15 cellular contexts compared by ENCODE assay signal in the genomic region with DNA sequence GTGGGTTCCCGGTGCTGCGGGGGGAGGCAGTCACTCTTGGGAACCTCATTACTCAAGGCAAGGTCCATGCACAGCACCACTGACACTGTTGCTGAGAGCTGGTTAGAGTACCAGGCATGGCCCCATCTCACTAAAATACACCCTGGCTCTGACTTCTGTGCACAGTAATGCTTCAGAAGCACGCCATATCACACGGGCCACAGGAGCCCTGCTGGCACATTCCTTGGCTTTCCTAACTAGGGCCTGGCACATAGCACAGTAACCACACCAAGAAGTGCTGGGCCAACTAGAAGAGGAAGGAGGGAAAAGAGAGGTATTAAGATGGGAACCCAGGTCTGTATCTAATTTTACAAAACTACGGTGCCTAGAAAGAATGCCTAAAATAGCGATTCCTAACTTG. TPM values are rescaled to one million over a fixed set of nuclear protein-coding genes. Genes with fewer than 3 reads are reported as not detected.
A peak's percentile ranks its signal among the peaks of the same experiment; 100 is the strongest.
DNase-seq lines count a peak whose midpoint lies in the region; ATAC-seq and TF ChIP-seq lines count a peak whose summit lies in the region.
"Had no signal": no experiment of that assay in that cellular context is flagged by ENCODE, and none has a peak within 500 bp of the region (broad histone marks: within the 10 kb centered on the region; RNA-seq: fewer than 3 reads in every experiment).

No MANE protein-coding gene starts in this region.

- no peaks in the 10 kb centered on the region for H3K9me3 Mint-ChIP-seq in activated T-helper 17 cell treated with anti-CD3 and anti-CD28 coated beads, Interleukin-2, amount 50 U/mL, for 72 hours
- no peaks in the 10 kb centered on the region for H3K9me3 Mint-ChIP-seq in stimulated activated naive B cell treated with anti-CD40 and anti-IgM and Interleukin-4, amounts not matched to agents 10 μg/mL and 1 μg/mL and 100 μg/mL, for 72 hours
- H3K9me3 Mint-ChIP-seq: CD8-positive, alpha-beta T cell had no signal

- DNase-seq in heart right ventricle, result no peak
- no peak for DNase-seq in left cardiac atrium
- DNase-seq in left ventricle myocardium superior, result no peak
- no peak for DNase-seq in stimulated activated naive B cell treated with anti-CD40 and anti-IgM and Interleukin-4, amounts not matched to agents 10 μg/mL and 1 μg/mL and 100 μg/mL, for 72 hours
- no peak for DNase-seq in EL
- DNase-seq in NCI-H345 (lab: John Stamatoyannopoulos, UW), result no peak
- DNase-seq in GF-D8 (lab: John Stamatoyannopoulos, UW), result no peak
- DNase-seq: CD8-positive, alpha-beta T cell; COR-L47; DND-41 had no signal

- H3K36me3 ChIP-seq in heart right ventricle, result peaks cover 0 to 94% (median 75%) of the 10 kb centered on the region in 9 donors

- H3K4me1 Mint-ChIP-seq in activated T-helper 17 cell treated with anti-CD3 and anti-CD28 coated beads, Interleukin-2, amount 50 U/mL, for 72 hours, result peaks cover 18% of the 10 kb centered on the region
- peaks cover 45 to 76% of the 10 kb centered on the region in 2 donors for H3K4me1 Mint-ChIP-seq in stimulated activated naive B cell treated with anti-CD40 and anti-IgM and Interleukin-4, amounts not matched to agents 10 μg/mL and 1 μg/mL and 100 μg/mL, for 72 hours

- ATAC-seq in heart right ventricle (peak in 6 of 8 donors; percentile 32 to 67 (median 48)), left cardiac atrium (no peak), left ventricle myocardium superior (peak; percentile 70)
- no peak for ATAC-seq in activated T-helper 17 cell treated with anti-CD3 and anti-CD28 coated beads, Interleukin-2, amount 50 U/mL, for 72 hours (replicated peaks)
- no peak for ATAC-seq in stimulated activated naive B cell treated with anti-CD40 and anti-IgM and Interleukin-4, amounts not matched to agents 10 μg/mL and 1 μg/mL and 100 μg/mL, for 72 hours (replicated peaks)
- ATAC-seq: A549; CD8-positive, alpha-beta T cell; HCT116 had no signal

- H3K27me3 Mint-ChIP-seq in activated T-helper 17 cell treated with anti-CD3 and anti-CD28 coated beads, Interleukin-2, amount 50 U/mL, for 72 hours, result no peaks in the 10 kb centered on the region
- H3K27me3 Mint-ChIP-seq in stimulated activated naive B cell treated with anti-CD40 and anti-IgM and Interleukin-4, amounts not matched to agents 10 μg/mL and 1 μg/mL and 100 μg/mL, for 72 hours, result no peaks in the 10 kb centered on the region

- no peaks in the 10 kb centered on the region for H3K9me3 ChIP-seq in heart right ventricle
- H3K9me3 ChIP-seq: A549 had no signal

- 85% methylated on average over 6 of the region's 6 CpGs for WGBS in heart right ventricle, 2 donors

- intact Hi-C loops in heart right ventricle (cut with DNase I), result loop anchor here in 1 of 10 donors (10.0 kb wide), 1 partner anchor 55 kb away; no protein-coding TSS in a partner anchor
- intact Hi-C loops in left cardiac atrium (cut with DNase I), result no loop called here
- intact Hi-C loops in left ventricle myocardium superior (cut with micrococcal nuclease), result no loop called here

- no peaks in the 10 kb centered on the region for H3K27me3 ChIP-seq in heart right ventricle

- TF ChIP-seq CTCF in heart right ventricle (IDR thresholded peaks at IDR 0.05), result no peak

- peak overlapping the region; percentile 11 for H3K27ac Mint-ChIP-seq in activated T-helper 17 cell treated with anti-CD3 and anti-CD28 coated beads, Interleukin-2, amount 50 U/mL, for 72 hours
- peak overlapping the region; percentile 47 for H3K27ac Mint-ChIP-seq in stimulated activated naive B cell treated with anti-CD40 and anti-IgM and Interleukin-4, amounts not matched to agents 10 μg/mL and 1 μg/mL and 100 μg/mL, for 72 hours
- H3K27ac Mint-ChIP-seq: CD8-positive, alpha-beta T cell had no signal

- peaks cover 94% of the 10 kb centered on the region for H3K36me3 Mint-ChIP-seq in activated T-helper 17 cell treated with anti-CD3 and anti-CD28 coated beads, Interleukin-2, amount 50 U/mL, for 72 hours (ENCODE audit: low read depth)
- H3K36me3 Mint-ChIP-seq in stimulated activated naive B cell treated with anti-CD40 and anti-IgM and Interleukin-4, amounts not matched to agents 10 μg/mL and 1 μg/mL and 100 μg/mL, for 72 hours, result peaks cover 50 to 87% of the 10 kb centered on the region in 2 donors

- H3K4me1 ChIP-seq in heart right ventricle, result peaks cover 0 to 47% (median 20%) of the 10 kb centered on the region in 9 donors
- H3K4me1 ChIP-seq: A549 had no signal

- H3K27ac ChIP-seq in heart right ventricle, result peak overlapping the region in 2 of 10 donors; percentile 19 to 26
- H3K27ac ChIP-seq: A549, HL-60 had no signal

- H3K4me3 Mint-ChIP-seq in activated T-helper 17 cell treated with anti-CD3 and anti-CD28 coated beads, Interleukin-2, amount 50 U/mL, for 72 hours, result no peak overlapping the region
- H3K4me3 Mint-ChIP-seq in stimulated activated naive B cell treated with anti-CD40 and anti-IgM and Interleukin-4, amounts not matched to agents 10 μg/mL and 1 μg/mL and 100 μg/mL, for 72 hours, result no peak overlapping the region
- H3K4me3 Mint-ChIP-seq: CD14-positive monocyte; CD8-positive, alpha-beta T cell had no signal

- H3K4me3 ChIP-seq in heart right ventricle, result no peak overlapping the region
- H3K4me3 ChIP-seq: A549 had no signal

RNA-seq across cellular contexts. Expression of gene RAB35, which starts 13.5 kb away (rescaled TPM):
- total RNA-seq in heart right ventricle (10 to 100 TPM; 15.4 to 33.6 (median 24.3) TPM), left cardiac atrium (10 to 100 TPM; 26.7 to 42.2 TPM), left ventricle myocardium superior (24.0 TPM)
- 10 to 100 TPM; 13.3 to 24.1 TPM for polyA plus RNA-seq in heart right ventricle
- 10 to 100 TPM; 43.8 to 76.4 TPM for total RNA-seq in activated T-helper 17 cell treated with anti-CD3 and anti-CD28 coated beads, Interleukin-2, amount 50 U/mL, for 72 hours

Comparison
In these comparisons a context has a peak if more than half of its experiments do, and no peak if none do; other contexts are left out.
1. ATAC-seq: peak in heart right ventricle (6 of 8) and left ventricle myocardium superior (single experiment); none in left cardiac atrium (0 of 2), activated T-helper 17 cell treated with anti-CD3 and anti-CD28 coated beads, Interleukin-2, amount 50 U/mL, for 72 hours (single experiment) and stimulated activated naive B cell treated with anti-CD40 and anti-IgM and Interleukin-4, amounts not matched to agents 10 μg/mL and 1 μg/mL and 100 μg/mL, for 72 hours (0 of 2).